Comparison of ENCODE assay signal across 8 cellular contexts in the genomic region with DNA sequence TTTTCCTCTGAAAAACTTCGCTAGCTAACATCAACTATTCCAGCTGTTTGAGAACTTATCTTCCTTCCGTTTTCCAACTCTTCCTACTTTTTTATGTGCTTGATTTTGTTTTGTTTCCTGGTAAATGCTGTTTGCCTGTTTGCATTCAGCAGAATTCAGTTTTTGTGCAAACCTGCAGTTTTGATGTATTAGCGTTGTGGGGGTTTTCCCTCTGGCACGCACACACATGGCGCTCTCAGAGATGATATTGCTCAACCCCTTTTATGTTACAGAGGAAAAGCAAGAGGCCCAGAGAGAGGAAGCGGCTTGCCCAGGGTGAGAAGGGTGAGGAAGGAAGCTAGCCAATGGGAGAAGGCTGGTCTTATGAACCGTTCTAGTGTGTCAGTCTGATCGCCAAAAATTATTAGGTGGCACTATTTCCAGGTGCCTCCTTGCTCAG. TPM values are rescaled to one million over a fixed set of nuclear protein-coding genes. Genes with fewer than 3 reads are reported as not detected.
A peak's percentile ranks its signal among the peaks of the same experiment; 100 is the strongest.
DNase-seq lines count a peak whose midpoint lies in the region; TF ChIP-seq lines count a peak whose summit lies in the region.

No MANE protein-coding gene starts in this region.

- no peaks in the 10 kb centered on the region for H3K27me3 ChIP-seq in mononuclear cell (ENCODE audit: insufficient read depth, low read length)

- H3K27me3 Mint-ChIP-seq in activated CD4-positive, alpha-beta T cell treated with anti-CD3 and anti-CD28 coated beads, Interleukin-2, amount 10 ng/mL, durations not matched to agents 7 days and 5 days, result no peaks in the 10 kb centered on the region
- H3K27me3 Mint-ChIP-seq in endothelial cell (ENCODE audit: unreplicated experiment), result no peaks in the 10 kb centered on the region

- CTCF ChIA-PET in HEK293T (lab: Yijun Ruan, JAX), result interaction anchor here (0.6 to 1.0 kb wide), 2 partner anchors 9 to 19 kb away, joined by 3 to 9 read pairs; no protein-coding TSS in a partner anchor
- CTCF ChIA-PET in activated CD4-positive, alpha-beta T cell treated with anti-CD3 and anti-CD28 coated beads, Interleukin-2, amount 10 ng/mL, durations not matched to agents 7 days and 5 days (lab: Charles Lee), result interaction anchor here (1.1 to 2.4 kb wide), 5 partner anchors 10 to 54 kb away, joined by 3 to 13 read pairs (median 6); no protein-coding TSS in a partner anchor

- peaks cover 43% of the 10 kb centered on the region for H3K36me3 Mint-ChIP-seq in activated CD4-positive, alpha-beta T cell treated with anti-CD3 and anti-CD28 coated beads, Interleukin-2, amount 10 ng/mL, durations not matched to agents 7 days and 5 days (ENCODE audit: low read depth)
- H3K36me3 Mint-ChIP-seq in endothelial cell (ENCODE audit: low read depth, unreplicated experiment), result peaks cover 10% of the 10 kb centered on the region

- no peak for TF ChIP-seq CTCF in endothelial cell (IDR thresholded peaks at IDR 0.05; ENCODE audit: unreplicated experiment)

- peaks cover 4% of the 10 kb centered on the region for H3K9me3 Mint-ChIP-seq in activated CD4-positive, alpha-beta T cell treated with anti-CD3 and anti-CD28 coated beads, Interleukin-2, amount 10 ng/mL, durations not matched to agents 7 days and 5 days
- H3K9me3 Mint-ChIP-seq in endothelial cell (ENCODE audit: unreplicated experiment), result no peaks in the 10 kb centered on the region

- DNase-seq in GDM1 (lab: John Stamatoyannopoulos, UW) (peak; percentile 72), HEK293T (ENCODE audit: extremely low spot score) (peak; percentile 21), NCI-H2029 treated with DMSO at 0.1 percent for 48 hours (lab: John Stamatoyannopoulos, UW) (peak; percentile 46), endothelial cell (ENCODE audit: low spot score) (no peak), COR-L47 (lab: John Stamatoyannopoulos, UW) (no peak)
- DNase-seq in activated CD4-positive, alpha-beta T cell treated with anti-CD3 and anti-CD28 coated beads, Interleukin-2, amount 10 ng/mL, durations not matched to agents 7 days and 5 days, result peak; percentile 50
- peak; percentile 52 for DNase-seq in stimulated activated naive CD4-positive, alpha-beta T cell treated with Interleukin-2 at 50 U/mL for 16 hours (lab: John Stamatoyannopoulos, UW)

- no peaks in the 10 kb centered on the region for H3K9me3 ChIP-seq in mononuclear cell (ENCODE audit: low read depth, low read length)

- H3K4me3 Mint-ChIP-seq in activated CD4-positive, alpha-beta T cell treated with anti-CD3 and anti-CD28 coated beads, Interleukin-2, amount 10 ng/mL, durations not matched to agents 7 days and 5 days, result peak overlapping the region; percentile 89
- peak overlapping the region; percentile 99 for H3K4me3 Mint-ChIP-seq in endothelial cell (ENCODE audit: unreplicated experiment)

- H3K4me3 ChIP-seq in mononuclear cell (ENCODE audit: low read length), result peak overlapping the region; percentile 91

- POLR2A ChIA-PET in HEK293T (lab: Yijun Ruan, JAX), result interaction anchor here (0.6 to 1.4 kb wide), 8 partner anchors 9 to 50 kb away, joined by 3 to 7 read pairs (median 4); no protein-coding TSS in a partner anchor
- POLR2A ChIA-PET in activated CD4-positive, alpha-beta T cell treated with anti-CD3 and anti-CD28 coated beads, Interleukin-2, amount 10 ng/mL, durations not matched to agents 7 days and 5 days (lab: Charles Lee), result interaction anchor here (0.6 to 1.7 kb wide), 4 partner anchors 10 to 76 kb away, joined by 3 to 7 read pairs (median 4); no protein-coding TSS in a partner anchor

- H3K4me1 ChIP-seq in mononuclear cell (ENCODE audit: insufficient read depth, low read length), result peaks cover 45% of the 10 kb centered on the region

- peak overlapping the region; percentile 98 for H3K27ac Mint-ChIP-seq in activated CD4-positive, alpha-beta T cell treated with anti-CD3 and anti-CD28 coated beads, Interleukin-2, amount 10 ng/mL, durations not matched to agents 7 days and 5 days
- peak overlapping the region; percentile 75 for H3K27ac Mint-ChIP-seq in endothelial cell (ENCODE audit: unreplicated experiment)

- H3K4me1 Mint-ChIP-seq in activated CD4-positive, alpha-beta T cell treated with anti-CD3 and anti-CD28 coated beads, Interleukin-2, amount 10 ng/mL, durations not matched to agents 7 days and 5 days, result peaks cover 47% of the 10 kb centered on the region
- H3K4me1 Mint-ChIP-seq in endothelial cell (ENCODE audit: unreplicated experiment), result peaks cover 20% of the 10 kb centered on the region

TF ChIP-seq in HEK293T, 16 proteins besides CTCF, POLR2A, EP300 and RAD21:
- no peak for TF ChIP-seq ZNF384 (IDR thresholded peaks at IDR 0.05)
- TF ChIP-seq CTBP1 (IDR thresholded peaks at IDR 0.05; ENCODE audit: borderline replicate concordance), result no peak
- TF ChIP-seq FOXA1 (IDR thresholded peaks at IDR 0.05), result no peak
- TF ChIP-seq ELF4 (IDR thresholded peaks at IDR 0.05), result no peak
- TF ChIP-seq SP1 (IDR thresholded peaks at IDR 0.05), result no peak
- no peak for TF ChIP-seq LEF1 (IDR thresholded peaks at IDR 0.05; ENCODE audit: borderline replicate concordance)
- TF ChIP-seq NFRKB (IDR thresholded peaks at IDR 0.05), result no peak
- no peak for TF ChIP-seq SUZ12 (IDR thresholded peaks at IDR 0.05)
- TF ChIP-seq FOXM1 (IDR thresholded peaks at IDR 0.05; ENCODE audit: borderline replicate concordance), result no peak
- TF ChIP-seq FOXK2 (IDR thresholded peaks at IDR 0.05), result no peak
- TF ChIP-seq HDGF (IDR thresholded peaks at IDR 0.05; ENCODE audit: borderline replicate concordance), result no peak

RNA-seq across cellular contexts. Expression of gene CTSC, which starts 0.7 kb away (rescaled TPM):
- 100 to 1,000 TPM; 230 to 272 TPM for total RNA-seq in activated CD4-positive, alpha-beta T cell treated with anti-CD3 and anti-CD28 coated beads, Interleukin-2, amount 10 ng/mL, durations not matched to agents 7 days and 5 days
- total RNA-seq in endothelial cell (ENCODE audit: unreplicated experiment) (162 TPM), mononuclear cell (106 TPM)

Comparison
In these comparisons a context has a peak if more than half of its experiments do, and no peak if none do; other contexts are left out.
1. DNase-seq: peak in GDM1 (single experiment), HEK293T (single experiment), NCI-H2029 treated with DMSO at 0.1 percent for 48 hours (single experiment), activated CD4-positive, alpha-beta T cell treated with anti-CD3 and anti-CD28 coated beads, Interleukin-2, amount 10 ng/mL, durations not matched to agents 7 days and 5 days (single experiment) and stimulated activated naive CD4-positive, alpha-beta T cell treated with Interleukin-2 at 50 U/mL for 16 hours (single experiment); none in endothelial cell (single experiment) and COR-L47 (single experiment).